1 cellular context compared by ENCODE assay signal in genomic region chr19:15779756-15780476, GRCh38.
TF ChIP-seq lines count a peak whose summit lies in the region.

No MANE protein-coding gene starts in this region.

TF ChIP-seq in HepG2, 621 proteins besides CTCF, POLR2A, EP300 and RAD21:
- TF ChIP-seq AFF4 (CRISPR knock-in tag; IDR thresholded peaks at IDR 0.05) (no peak), PRDM10 (CRISPR knock-in tag; IDR thresholded peaks at IDR 0.05; ENCODE audit: low read depth) (no peak), RFX5 (IDR thresholded peaks at IDR 0.05; ENCODE audit: low read depth, low read length) (no peak), HDAC1 (CRISPR knock-in tag; IDR thresholded peaks at IDR 0.05) (no peak), FOXO4 (CRISPR knock-in tag; conservative IDR thresholded peaks at IDR 0.05) (no peak), ATF3 (CRISPR knock-in tag; IDR thresholded peaks at IDR 0.05) (no peak), CEBPB (IDR thresholded peaks at IDR 0.05; ENCODE audit: borderline replicate concordance, low read depth, low read length) (no peak), IKZF1 (IDR thresholded peaks at IDR 0.05) (no peak), ZNF768 (CRISPR knock-in tag; IDR thresholded peaks at IDR 0.05) (0 out of 2 replicates have a peak, but pooled peaks have one; percentile 7), ZNF639 (CRISPR knock-in tag; conservative IDR thresholded peaks at IDR 0.05) (no peak), ZBTB38 (CRISPR knock-in tag; IDR thresholded peaks at IDR 0.05) (no peak), SSRP1 (CRISPR knock-in tag; IDR thresholded peaks at IDR 0.05) (no peak), ZSCAN25 (CRISPR knock-in tag; IDR thresholded peaks at IDR 0.05) (0 out of 2 replicates have a peak, but pooled peaks have one; percentile 31)
